Comparison of ENCODE assay signal across 8 cellular contexts in genomic region chr3:71421820-71422566, GRCh38.
DNase-seq lines count a peak whose midpoint lies in the region; ATAC-seq and TF ChIP-seq lines count a peak whose summit lies in the region.

No MANE protein-coding gene starts in this region.

- peaks cover 0 to 2% (median 0%) of the 10 kb centered on the region in 3 donors for H3K27me3 Mint-ChIP-seq in CD14-positive monocyte (ENCODE audit: low read depth in 3 of 3)

- no peaks in the 10 kb centered on the region for H3K9me3 Mint-ChIP-seq in CD14-positive monocyte
- H3K9me3 Mint-ChIP-seq in activated naive CD4-positive, alpha-beta T cell treated with anti-CD3 and anti-CD28 coated beads, Interleukin-2, amount 50 U/mL, for 72 hours, result peaks cover 3 to 4% of the 10 kb centered on the region in 2 donors

- peaks cover 51% of the 10 kb centered on the region for H3K4me1 Mint-ChIP-seq in CD14-positive monocyte

- intact Hi-C loops in CD14-positive monocyte (cut with micrococcal nuclease), result no loop called here

- peaks cover 8% of the 10 kb centered on the region in 2 donors for H3K36me3 Mint-ChIP-seq in CD14-positive monocyte
- H3K36me3 Mint-ChIP-seq in activated naive CD4-positive, alpha-beta T cell treated with anti-CD3 and anti-CD28 coated beads, Interleukin-2, amount 50 U/mL, for 72 hours, result peaks cover 11 to 15% of the 10 kb centered on the region in 2 donors

- ATAC-seq in GM19372 (IDR thresholded peaks at IDR 0.05; ENCODE audit: low read depth, unreplicated experiment), result peak; percentile 76
- peak; percentile 91 for ATAC-seq in HG03354 (IDR thresholded peaks at IDR 0.05; ENCODE audit: poor library complexity, severe bottlenecking, unreplicated experiment)
- ATAC-seq in activated naive CD4-positive, alpha-beta T cell treated with anti-CD3 and anti-CD28 coated beads, Interleukin-2, amount 50 U/mL, for 72 hours, result peak; percentile 79 to 88
- ATAC-seq in omental fat pad (ENCODE audit: low FRiP score), result no peak

- peak overlapping the region in 6 of 7 donors; percentile 8 to 90 (median 78) for H3K27ac Mint-ChIP-seq in CD14-positive monocyte
- H3K27ac Mint-ChIP-seq in activated naive CD4-positive, alpha-beta T cell treated with anti-CD3 and anti-CD28 coated beads, Interleukin-2, amount 50 U/mL, for 72 hours, result peak overlapping the region; percentile 89 to 98

- H3K4me3 Mint-ChIP-seq in CD14-positive monocyte, result peak overlapping the region; percentile 7 to 35

- TF ChIP-seq CTCF in CD14-positive monocyte (IDR thresholded peaks at IDR 0.05) (no peak), omental fat pad (IDR thresholded peaks at IDR 0.05) (no peak)

- no peak for DNase-seq in CD14-positive monocyte (ENCODE audit: low spot score)
- peak in 1 of 2 donors; percentile 54 for DNase-seq in activated naive CD4-positive, alpha-beta T cell treated with anti-CD3 and anti-CD28 coated beads, Interleukin-2, amount 50 U/mL, for 72 hours (ENCODE audit: low spot score in 2 of 2)
- no peak for DNase-seq in omental fat pad (ENCODE audit: low spot score)
- DNase-seq in C1 segment of cervical spinal cord (lab: John Stamatoyannopoulos, UW), result no peak
- no peak for DNase-seq in GOT3 (lab: John Stamatoyannopoulos, UW)
- DNase-seq in amygdala (lab: John Stamatoyannopoulos, UW), result no peak
